ENCODE assay signal across 16 cellular contexts in the genomic region with DNA sequence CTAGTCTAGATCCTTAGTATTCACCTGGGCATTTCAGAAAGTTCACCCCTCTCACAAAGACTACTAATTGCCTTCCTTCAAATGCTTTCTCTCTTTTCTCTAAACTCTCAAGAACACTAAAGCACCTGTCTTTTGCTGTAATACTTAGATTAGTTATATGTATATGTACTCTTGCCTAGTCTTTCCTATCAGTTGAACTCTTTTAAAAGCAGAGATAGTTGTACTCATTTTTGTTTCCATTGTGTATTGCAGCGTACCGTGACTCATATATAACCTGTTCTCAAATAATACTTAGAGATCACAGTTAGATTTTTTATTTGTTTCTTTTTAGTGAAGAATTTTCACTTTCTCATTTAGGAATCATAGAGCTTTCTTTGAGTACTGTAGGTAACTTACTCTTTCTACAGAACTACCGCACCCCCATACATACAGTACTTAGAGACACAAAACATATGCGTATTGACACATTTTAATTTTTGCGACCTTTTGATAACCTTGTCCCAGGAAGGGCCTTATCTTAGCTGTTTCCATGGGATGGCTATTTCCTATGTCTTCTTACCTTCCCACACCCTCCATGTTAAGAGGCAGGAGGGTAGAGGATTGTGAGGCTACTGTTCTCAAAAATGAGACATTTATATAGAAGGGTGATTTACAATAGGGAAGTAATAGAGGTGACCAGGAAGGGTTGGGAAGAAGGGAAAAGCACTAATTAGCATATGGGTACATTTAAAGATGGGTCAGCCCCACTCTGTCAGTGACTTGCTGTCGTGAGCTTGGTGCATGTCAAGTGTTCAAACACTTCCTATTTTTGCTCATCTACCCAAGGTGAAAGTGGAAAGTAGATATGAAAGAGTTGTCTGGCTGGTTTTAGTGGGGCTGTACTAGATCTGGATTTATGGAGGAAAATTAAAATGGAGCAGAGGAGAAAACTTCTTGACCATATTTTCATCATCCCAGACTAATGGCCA.
DNase-seq lines count a peak whose midpoint lies in the region; ATAC-seq and TF ChIP-seq lines count a peak whose summit lies in the region.
"Had no signal": no experiment of that assay in that cellular context is flagged by ENCODE, and none has a peak within 500 bp of the region (broad histone marks: within the 10 kb centered on the region; RNA-seq: fewer than 3 reads in every experiment).

No MANE protein-coding gene starts in this region.

- H3K27ac ChIP-seq in right atrium auricular region, result peak overlapping the region in 1 of 2 donors; percentile 60
- H3K27ac ChIP-seq: SJSA1 had no signal

- H3K9me3 ChIP-seq in right atrium auricular region, result no peaks in the 10 kb centered on the region
- H3K9me3 ChIP-seq: SJSA1 had no signal

- intact Hi-C loops in left cardiac atrium (cut with DNase I) (no loop called here), left colon (cut with DNase I, micrococcal nuclease) (no loop called here)

- no peaks in the 10 kb centered on the region for H3K4me1 ChIP-seq in right atrium auricular region

- DNase-seq in left cardiac atrium (no peak), right atrium auricular region (ENCODE audit: low spot score) (no peak), NCI-H146 treated with DMSO at 0.1 percent for 48 hours (lab: John Stamatoyannopoulos, UW; ENCODE audit: unreplicated experiment) (peak; percentile 84), left colon (no peak), AG08396 (ENCODE audit: low spot score) (no peak), NCI-H1105 treated with DMSO at 0.1 percent for 48 hours (lab: John Stamatoyannopoulos, UW) (no peak), NCI-H1105 (lab: John Stamatoyannopoulos, UW) (no peak)
- DNase-seq: ACHN, AML-193, DMS79 treated with DMSO at 0.1 percent for 48 hours, HFFc6, NCI-H1092, NCI-H1930, NCI-H226, NCI-H524 had no signal

- no peaks in the 10 kb centered on the region for H3K36me3 ChIP-seq in right atrium auricular region

- ATAC-seq in left cardiac atrium, result peak; percentile 21 to 30
- peak; percentile 64 for ATAC-seq in left colon

- no peaks in the 10 kb centered on the region for H3K27me3 ChIP-seq in right atrium auricular region
- H3K27me3 ChIP-seq: SJSA1 had no signal

- TF ChIP-seq CTCF in right atrium auricular region (IDR thresholded peaks at IDR 0.05), result no peak

- H3K4me3 ChIP-seq in right atrium auricular region, result no peak overlapping the region
- H3K4me3 ChIP-seq: SJSA1 had no signal
